In the genomic region with DNA sequence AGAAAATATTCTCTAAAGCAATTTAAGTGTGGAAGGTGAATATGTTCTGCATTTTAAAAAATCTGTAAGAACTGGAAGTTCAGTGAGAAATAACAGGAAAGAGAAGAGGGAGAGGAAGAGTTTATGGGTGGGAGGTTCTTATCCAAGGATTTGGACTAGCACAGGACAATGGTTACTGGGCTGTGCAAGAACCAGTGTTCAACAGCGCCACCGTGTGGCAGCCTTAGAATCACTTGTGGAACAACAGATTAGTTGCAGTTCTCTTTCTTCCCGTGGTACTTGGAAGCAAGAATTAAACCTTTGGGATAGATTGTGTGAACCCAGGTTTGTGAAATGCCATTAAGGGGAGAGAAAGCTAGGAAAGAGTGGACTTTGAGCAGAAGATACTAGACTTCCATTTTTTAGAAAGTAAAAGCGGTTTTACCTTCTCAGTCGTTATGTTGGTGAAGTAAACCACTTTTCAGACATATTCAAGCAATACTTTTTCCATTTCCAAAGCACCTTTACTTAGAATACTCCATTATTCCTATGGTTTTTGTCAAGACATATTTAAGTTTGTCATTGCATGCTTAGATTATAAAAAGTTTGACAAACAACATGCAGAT, we compare ENCODE assay signal across 8 cellular contexts.
DNase-seq lines count a peak whose midpoint lies in the region; ATAC-seq and TF ChIP-seq lines count a peak whose summit lies in the region.

No MANE protein-coding gene starts in this region.

- DNase-seq in BE2C (peak; percentile 54), SKM-1 (lab: John Stamatoyannopoulos, UW; ENCODE audit: unreplicated experiment) (peak; percentile 30), foreskin keratinocyte (peak in 1 of 2 donors; percentile 29), thyroid gland (peak; percentile 4 to 9), stomach (no peak), NCI-H1436 (lab: John Stamatoyannopoulos, UW) (no peak)

- H3K4me3 ChIP-seq in BE2C (ENCODE audit: low read depth, low read length): no peak overlapping the region
- no peak overlapping the region for H3K4me3 ChIP-seq in thyroid gland (replicated peaks in 1 of 3)
- no peak overlapping the region for H3K4me3 ChIP-seq in stomach

- H3K4me1 ChIP-seq in BE2C: no peaks in the 10 kb centered on the region
- H3K4me1 ChIP-seq in foreskin keratinocyte: no peaks in the 10 kb centered on the region
- no peaks in the 10 kb centered on the region for H3K4me1 ChIP-seq in thyroid gland
- no peaks in the 10 kb centered on the region for H3K4me1 ChIP-seq in stomach

- H3K36me3 ChIP-seq in BE2C (no peaks in the 10 kb centered on the region), thyroid gland (no peaks in the 10 kb centered on the region), stomach (no peaks in the 10 kb centered on the region)

- TF ChIP-seq CTCF in BE2C (IDR thresholded peaks at IDR 0.05; ENCODE audit: low read depth, low read length) (peak; percentile 73), foreskin keratinocyte (conservative IDR thresholded peaks at IDR 0.05) (peak; percentile 64), thyroid gland (IDR thresholded peaks at IDR 0.05) (peak in 1 of 6 experiments; percentile 16), stomach (IDR thresholded peaks at IDR 0.05) (no peak)

- TF ChIP-seq POLR2A in thyroid gland (IDR thresholded peaks at IDR 0.05) (no peak), stomach (IDR thresholded peaks at IDR 0.05) (no peak)

- H3K9me3 ChIP-seq in BE2C: peaks cover 5% of the 10 kb centered on the region; the same call in 1 of the 2 replicates
- no peaks in the 10 kb centered on the region for H3K9me3 ChIP-seq in thyroid gland
- H3K9me3 ChIP-seq in stomach: peaks cover 7 to 58% (median 21%) of the 10 kb centered on the region in 4 donors

- ATAC-seq in GM21529 (IDR thresholded peaks at IDR 0.05; ENCODE audit: unreplicated experiment): peak; percentile 53
- ATAC-seq in foreskin keratinocyte: peak; percentile 35
- no peak for ATAC-seq in HG02763 (IDR thresholded peaks at IDR 0.05; ENCODE audit: unreplicated experiment)

- 56% methylated on average over 5 of the region's 5 CpGs for WGBS in thyroid gland, 2 donors
- 47 to 57% (median 55%) methylated on average over 5 of the region's 5 CpGs for WGBS in stomach, 5 donors

- no peak for TF ChIP-seq EP300 in stomach (IDR thresholded peaks at IDR 0.05)

- H3K27me3 ChIP-seq in BE2C (no peaks in the 10 kb centered on the region), foreskin keratinocyte (no peaks in the 10 kb centered on the region), thyroid gland (no peaks in the 10 kb centered on the region), stomach (no peaks in the 10 kb centered on the region)

- H3K27ac ChIP-seq in foreskin keratinocyte (no peak overlapping the region), thyroid gland (no peak overlapping the region), stomach (no peak overlapping the region)

- intact Hi-C loops in thyroid gland (cut with DNase I) (no loop called here), stomach (cut with DNase I; ENCODE audit: low total_unique reads) (no loop called here)

Comparison
In these comparisons a context has a peak if more than half of its experiments do, and no peak if none do; other contexts are left out.
1. DNase-seq: peak in BE2C (single experiment), SKM-1 (single experiment) and thyroid gland (2 of 2); none in stomach (single experiment) and NCI-H1436 (single experiment).
2. CTCF ChIP-seq: peak in BE2C (single experiment) and foreskin keratinocyte (single experiment); none in stomach (0 of 7).